Comparison of ENCODE assay signal across 28 cellular contexts in genomic region chr6:158941246-158941645, GRCh38. TPM values are rescaled to one million over a fixed set of nuclear protein-coding genes. Genes with fewer than 3 reads are reported as not detected.
A peak's percentile ranks its signal among the peaks of the same experiment; 100 is the strongest.
DNase-seq lines count a peak whose midpoint lies in the region; ATAC-seq, FAIRE-seq and TF ChIP-seq lines count a peak whose summit lies in the region.
"Had no signal": no experiment of that assay in that cellular context is flagged by ENCODE, and none has a peak within 500 bp of the region (broad histone marks: within the 10 kb centered on the region; RNA-seq: fewer than 3 reads in every experiment).

No MANE protein-coding gene starts in this region.

- H3K56ac ChIP-seq in IMR-90 (ENCODE audit: extremely low read depth, insufficient read depth, low read length) (no peak overlapping the region), H1 (replicated peaks; ENCODE audit: insufficient read length, low read depth, low read length) (no peak overlapping the region)

- H3K23ac ChIP-seq in IMR-90 (ENCODE audit: low read depth, low read length) (no peak overlapping the region), H1 (ENCODE audit: insufficient read length) (no peak overlapping the region)

- H3K79me1 ChIP-seq in IMR-90 (ENCODE audit: low read depth in 1 of 2, low read length in 2 of 2) (no peaks in the 10 kb centered on the region), H1 (ENCODE audit: low read depth, low read length) (no peaks in the 10 kb centered on the region; the same call in 1 of the 2 replicates)

- H2AK5ac ChIP-seq in IMR-90 (ENCODE audit: low read depth, low read length) (no peak overlapping the region), H1 (ENCODE audit: low read depth, low read length) (peak overlapping the region; percentile 58; the same call in 1 of the 2 replicates)

- H3K18ac ChIP-seq in IMR-90 (ENCODE audit: low read depth, low read length) (no peak overlapping the region), H1 (ENCODE audit: extremely low read depth, low read length) (no peak overlapping the region)

- H3K4me3 ChIP-seq in IMR-90 (ENCODE audit: insufficient read depth, low read depth, low read length): no peak overlapping the region
- H3K4me3 ChIP-seq in H1 (ENCODE audit: extremely low read depth in 1 of 4, insufficient read depth in 2 of 4, low read depth in 3 of 4, low read length in 4 of 4): no peak overlapping the region
- H3K4me3 ChIP-seq: BLaER1 had no signal

- TF ChIP-seq RAD21 in IMR-90 (IDR thresholded peaks at IDR 0.05; ENCODE audit: low read length) (no peak), H1 (IDR thresholded peaks at IDR 0.05 in 1 of 2, conservative IDR thresholded peaks at IDR 0.05 in 1 of 2; ENCODE audit: low read depth in 2 of 2, low read length in 2 of 2) (no peak)

- H2BK120ac ChIP-seq in IMR-90 (ENCODE audit: low read depth, low read length) (no peak overlapping the region), H1 (replicated peaks; ENCODE audit: low read depth, low read length) (no peak overlapping the region)

- H3K9me3 ChIP-seq in IMR-90 (ENCODE audit: control insufficient read depth, insufficient read depth, low read length) (no peaks in the 10 kb centered on the region), H1 (ENCODE audit: insufficient read depth in 2 of 2, low read depth in 1 of 2, low read length in 1 of 2) (no peaks in the 10 kb centered on the region; a peak in 1 of 4 replicates)
- H3K9me3 ChIP-seq: BE2C had no signal

- H3K27ac ChIP-seq in IMR-90 (ENCODE audit: insufficient read depth, low read length) (no peak overlapping the region), H1 (ENCODE audit: low read depth, low read length) (no peak overlapping the region)
- H3K27ac ChIP-seq: BLaER1 had no signal

- in situ Hi-C loops in IMR-90 (cut with MboI; ENCODE audit: low sequenced_read_pairs): no loop called here

- H3K4ac ChIP-seq in IMR-90 (ENCODE audit: low read depth, low read length) (no peak overlapping the region), H1 (replicated peaks; ENCODE audit: insufficient read length, low read depth, low read length) (peak overlapping the region; percentile 19)

- WGBS in IMR-90 (ENCODE audit: extremely low coverage in 2 of 2, insufficient read length in 1 of 2), 2 experiments: no CpG with 5 or more reads among the region's 2 CpGs
- 90% methylated on average over 2 of the region's 2 CpGs; no CpG with 5 or more reads in 1 of the 2 experiments for WGBS in H1 (ENCODE audit: extremely low coverage in 1 of 2, insufficient coverage in 1 of 2, insufficient read length in 1 of 2, insufficient replicate concordance in 2 of 2, low coverage in 1 of 2, low lambda C conversion rate in 2 of 2, missing lambda C conversion rate in 1 of 2), 2 experiments

- H3K4me2 ChIP-seq in IMR-90 (ENCODE audit: low read depth, low read length) (no peak overlapping the region), H1 (ENCODE audit: insufficient read depth in 1 of 2, low read depth in 2 of 2, low read length in 2 of 2) (no peak overlapping the region)
- H3K4me2 ChIP-seq: BLaER1 had no signal

- no peak overlapping the region for H3K9ac ChIP-seq in IMR-90 (ENCODE audit: low read depth, low read length)
- no peak overlapping the region for H3K9ac ChIP-seq in H1 (replicated peaks in 1 of 4; ENCODE audit: extremely low read depth in 1 of 4, low read depth in 3 of 4, low read length in 3 of 4)
- H3K9ac ChIP-seq: BLaER1 had no signal

- H2BK15ac ChIP-seq in IMR-90 (ENCODE audit: low read depth, low read length) (no peak overlapping the region), H1 (ENCODE audit: low read length) (no peak overlapping the region)

- H2BK5ac ChIP-seq in IMR-90 (ENCODE audit: low read depth, low read length, poor library complexity, severe bottlenecking) (no peak overlapping the region), H1 (ENCODE audit: low read depth, low read length) (no peak overlapping the region)

- H3K36me3 Mint-ChIP-seq in memory B cell: peaks cover 6% of the 10 kb centered on the region
- peaks cover 13% of the 10 kb centered on the region for H3K36me3 Mint-ChIP-seq in nephron progenitor cell (ENCODE audit: low read depth)
- H3K36me3 Mint-ChIP-seq: CD14-positive monocyte; CD4-positive, CD25-positive, alpha-beta regulatory T cell had no signal

- TF ChIP-seq POLR2A in IMR-90 (IDR thresholded peaks at IDR 0.05; ENCODE audit: low read depth, low read length) (no peak), H1 (IDR thresholded peaks at IDR 0.05; ENCODE audit: control extremely low read depth in 1 of 2, low read depth in 2 of 2, low read length in 2 of 2) (no peak)

- no peaks in the 10 kb centered on the region for H3K36me3 ChIP-seq in IMR-90 (ENCODE audit: control insufficient read depth, insufficient read depth, low read length)
- H3K36me3 ChIP-seq in H1 (ENCODE audit: control insufficient read depth in 2 of 4, insufficient read depth in 4 of 4, low read length in 3 of 4): no peaks in the 10 kb centered on the region
- H3K36me3 ChIP-seq: BE2C, BLaER1 had no signal

- H4K91ac ChIP-seq in IMR-90 (ENCODE audit: insufficient read depth, low read depth, low read length) (no peak overlapping the region), H1 (replicated peaks; ENCODE audit: insufficient read length, low read length) (no peak overlapping the region)

- no peak for FAIRE-seq in H1 (lab: Jason Lieb, UNC)
- FAIRE-seq: A204.1, GM12891, GM19239 had no signal

- H3K27ac Mint-ChIP-seq in memory B cell: peak overlapping the region; percentile 67
- peak overlapping the region; percentile 72 for H3K27ac Mint-ChIP-seq in nephron progenitor cell
- H3K27ac Mint-ChIP-seq: CD14-positive monocyte; CD4-positive, alpha-beta memory T cell; CD4-positive, CD25-positive, alpha-beta regulatory T cell had no signal

- H2BK12ac ChIP-seq in H1 (ENCODE audit: low read depth, low read length): no peak overlapping the region

- dilution Hi-C loops in IMR-90 (cut with HindIII; ENCODE audit: low sequenced_read_pairs, unreplicated experiment): no loop called here

- no peaks in the 10 kb centered on the region for H3K9me1 ChIP-seq in IMR-90 (ENCODE audit: insufficient read depth, low read length)

- no peak overlapping the region for H2BK20ac ChIP-seq in IMR-90 (ENCODE audit: low read depth, low read length)
- no peak overlapping the region for H2BK20ac ChIP-seq in H1 (ENCODE audit: low read length)

- H2AFZ ChIP-seq in IMR-90 (replicated peaks; ENCODE audit: low read length, poor library complexity) (peak overlapping the region; percentile 58), H1 (ENCODE audit: low read length) (no peak overlapping the region)

- H3K4me3 Mint-ChIP-seq in memory B cell (no peak overlapping the region), nephron progenitor cell (no peak overlapping the region)
- H3K4me3 Mint-ChIP-seq: CD4-positive, CD25-positive, alpha-beta regulatory T cell; CD8-positive, alpha-beta memory T cell had no signal

- H3K14ac ChIP-seq in IMR-90 (replicated peaks; ENCODE audit: low read depth, low read length): no peak overlapping the region
- H3K14ac ChIP-seq in H1 (ENCODE audit: insufficient read length): no peak overlapping the region

- no peaks in the 10 kb centered on the region for H3K4me1 ChIP-seq in IMR-90 (ENCODE audit: control insufficient read depth, insufficient read depth, low read length)
- H3K4me1 ChIP-seq in H1 (replicated peaks in 1 of 4; ENCODE audit: control insufficient read depth in 3 of 4, insufficient read depth in 4 of 4, low read length in 3 of 4): peaks cover 0 to 15% (median 8%) of the 10 kb centered on the region in 4 experiments; a peak in 6 of 7 replicates
- H3K4me1 ChIP-seq: BE2C had no signal

- no peaks in the 10 kb centered on the region for H3K79me2 ChIP-seq in H1 (ENCODE audit: control insufficient read depth in 1 of 2, insufficient read depth in 2 of 2, low read length in 2 of 2)

- no peak for TF ChIP-seq EP300 in H1 (IDR thresholded peaks at IDR 0.05; ENCODE audit: borderline replicate concordance in 1 of 2, low read depth in 2 of 2, low read length in 2 of 2)

- peak overlapping the region; percentile 42 for H2AK9ac ChIP-seq in IMR-90 (replicated peaks; ENCODE audit: low read depth, low read length, poor library complexity)

- CTCF ChIA-PET in IMR-90 (lab: Yijun Ruan, JAX): no interaction called here
- CTCF ChIA-PET in H1 (lab: Charles Lee; ENCODE audit: partially characterized antibody): interaction anchor here (0.9 kb wide), 1 partner anchor 15 kb away, joined by 3 read pairs; no protein-coding TSS in a partner anchor

- POLR2A ChIA-PET in IMR-90 (lab: Charles Lee; ENCODE audit: unreplicated experiment) (no interaction called here), H1 (lab: Charles Lee; ENCODE audit: partially characterized antibody) (no interaction called here)

- H3K27me3 ChIP-seq in IMR-90 (ENCODE audit: control insufficient read depth, insufficient read depth, low read length) (no peaks in the 10 kb centered on the region; the same call in 1 of the 2 replicates), H1 (replicated peaks in 1 of 4; ENCODE audit: control insufficient read depth in 3 of 4, extremely low read depth in 1 of 4, insufficient read depth in 3 of 4, low read length in 3 of 4) (peaks cover 0 to 4% (median 0%) of the 10 kb centered on the region in 4 experiments; a peak in 2 of 7 replicates)
- H3K27me3 ChIP-seq: BE2C had no signal

- no peak for TF ChIP-seq CTCF in IMR-90 (conservative IDR thresholded peaks at IDR 0.05; ENCODE audit: low read depth, low read length)
- no peak for TF ChIP-seq CTCF in H1 (IDR thresholded peaks at IDR 0.05; ENCODE audit: control extremely low read depth in 1 of 3, insufficient read depth in 1 of 3, low read depth in 1 of 3, low read length in 3 of 3)
- no peak for TF ChIP-seq CTCF in nephron progenitor cell (IDR thresholded peaks at IDR 0.05)

- no TSS peak for BruUV-seq in IMR-90 (replicated peaks; lab: Mats Ljungman, UMichigan)

- ATAC-seq in IMR-90 (ENCODE audit: low read depth) (no peak), memory B cell (ENCODE audit: low read depth) (no peak), HG03520 (IDR thresholded peaks at IDR 0.05; ENCODE audit: unreplicated experiment) (no peak)

- H3K9me3 Mint-ChIP-seq in memory B cell (peaks cover 9% of the 10 kb centered on the region), nephron progenitor cell (peaks cover 15% of the 10 kb centered on the region)

- peaks cover 5% of the 10 kb centered on the region; the same call in 1 of the 2 replicates for H3K23me2 ChIP-seq in H1 (ENCODE audit: low read depth, low read length)

- H4K5ac ChIP-seq in IMR-90 (ENCODE audit: low read depth, low read length): no peak overlapping the region
- no peak overlapping the region for H4K5ac ChIP-seq in H1 (ENCODE audit: insufficient read length, low read depth, low read length)

- DNase-seq in IMR-90: no peak
- no peak for DNase-seq in H1 (ENCODE audit: low read depth in 1 of 2, low spot score in 2 of 2)
- peak in 1 of 2 donors; percentile 5 for DNase-seq in memory B cell (ENCODE audit: low spot score in 2 of 2)
- DNase-seq in nephron progenitor cell: no peak
- no peak for DNase-seq in NCI-H2171 treated with DMSO at 0.1 percent for 48 hours (lab: John Stamatoyannopoulos, UW)
- no peak for DNase-seq in SHP77 treated with DMSO at 0.1 percent for 48 hours (lab: John Stamatoyannopoulos, UW)
- no peak for DNase-seq in activated CD8-positive, alpha-beta memory T cell treated with anti-CD3 and anti-CD28 coated beads, Interleukin-2, amount 50 U/mL, for 48 hours
- DNase-seq: 8988T; ACHN; BE2C; C1 segment of cervical spinal cord; CD4-positive, alpha-beta memory T cell; CD4-positive, CD25-positive, alpha-beta regulatory T cell; CD8-positive, alpha-beta memory T cell; COR-L47; DMS 273 treated with DMSO at 0.1 percent for 48 hours; DMS153; DMS53; DMS79; DND-41; EL; GDM1 had no signal

- H4K8ac ChIP-seq in IMR-90 (ENCODE audit: low read depth in 2 of 2, low read length in 2 of 2): no peak overlapping the region
- no peak overlapping the region for H4K8ac ChIP-seq in H1 (ENCODE audit: extremely low read depth, insufficient read depth, low read length)

- H3K4me1 Mint-ChIP-seq in memory B cell (peaks cover 19% of the 10 kb centered on the region), nephron progenitor cell (peaks cover 27% of the 10 kb centered on the region)

- intact Hi-C loops in IMR-90 (cut with micrococcal nuclease): no loop called here

- H4K20me1 ChIP-seq in IMR-90 (ENCODE audit: insufficient read depth, low read length): no peaks in the 10 kb centered on the region
- H4K20me1 ChIP-seq in H1 (replicated peaks in 1 of 2; ENCODE audit: control insufficient read depth in 1 of 2, insufficient read depth in 2 of 2, low read length in 2 of 2): no peaks in the 10 kb centered on the region
- H4K20me1 ChIP-seq: BLaER1 had no signal

- H3K27me3 Mint-ChIP-seq in memory B cell (no peaks in the 10 kb centered on the region), nephron progenitor cell (ENCODE audit: low read depth, poor library complexity) (peaks cover 3% of the 10 kb centered on the region)

RNA-seq across cellular contexts. Expression of gene RSPH3, which starts 58.8 kb away (rescaled TPM):
- total RNA-seq in IMR-90 (2012; rRNA removed): 3.0 and 3.3 TPM in 2 replicates
- polyA plus RNA-seq in IMR-90 (2012; rRNA removed) (1.5 and 1.7 TPM in 2 replicates), H1 (2011; rRNA removed) (0.58 and 0.60 TPM in 2 replicates)
- polyA plus RNA-seq in IMR-90 (2012; cell fraction: cytosol; rRNA removed): 1.0 TPM in 2 replicates
- 1.1 and 2.2 TPM in 2 replicates for polyA plus RNA-seq in IMR-90 (2012; cell fraction: nucleus; rRNA removed; ENCODE audit: low replicate concordance)
- 2.7 and 3.8 TPM in 2 replicates for total RNA-seq in H1 (2021; fragmentation: NEBNext Ultra II Directional; extraction: Animal tissue kit (Norgen Biotek cat#: 25700))
- 0.67 TPM for polyA plus RNA-seq in H1 (2011; cell fraction: cytosol; rRNA removed)
- polyA plus RNA-seq in H1 (2011; cell fraction: nucleus; rRNA removed): 1.9 TPM
- polyA plus RNA-seq in H1 (2012, experiment 1 of 2): 1.5 to 2.3 TPM (median 2.1 TPM) in 4 replicates
- polyA plus RNA-seq in H1 (2012, experiment 2 of 2): 0.33 TPM
- 1.9 TPM for polyA plus RNA-seq in H1 (2013, experiment 1 of 2)
- 1.4 TPM for polyA plus RNA-seq in H1 (2013, experiment 2 of 2)
- 0.88 and 1.2 TPM in 2 replicates for polyA minus RNA-seq in H1 (2011; rRNA and poly(A)+ RNA removed)
- polyA minus RNA-seq in H1 (2011; cell fraction: cytosol; rRNA and poly(A)+ RNA removed): 1.3 TPM
- polyA minus RNA-seq in H1 (2011; cell fraction: nucleus; rRNA and poly(A)+ RNA removed): 3.0 TPM
